ENCODE assay signal across 16 cellular contexts in the genomic region with DNA sequence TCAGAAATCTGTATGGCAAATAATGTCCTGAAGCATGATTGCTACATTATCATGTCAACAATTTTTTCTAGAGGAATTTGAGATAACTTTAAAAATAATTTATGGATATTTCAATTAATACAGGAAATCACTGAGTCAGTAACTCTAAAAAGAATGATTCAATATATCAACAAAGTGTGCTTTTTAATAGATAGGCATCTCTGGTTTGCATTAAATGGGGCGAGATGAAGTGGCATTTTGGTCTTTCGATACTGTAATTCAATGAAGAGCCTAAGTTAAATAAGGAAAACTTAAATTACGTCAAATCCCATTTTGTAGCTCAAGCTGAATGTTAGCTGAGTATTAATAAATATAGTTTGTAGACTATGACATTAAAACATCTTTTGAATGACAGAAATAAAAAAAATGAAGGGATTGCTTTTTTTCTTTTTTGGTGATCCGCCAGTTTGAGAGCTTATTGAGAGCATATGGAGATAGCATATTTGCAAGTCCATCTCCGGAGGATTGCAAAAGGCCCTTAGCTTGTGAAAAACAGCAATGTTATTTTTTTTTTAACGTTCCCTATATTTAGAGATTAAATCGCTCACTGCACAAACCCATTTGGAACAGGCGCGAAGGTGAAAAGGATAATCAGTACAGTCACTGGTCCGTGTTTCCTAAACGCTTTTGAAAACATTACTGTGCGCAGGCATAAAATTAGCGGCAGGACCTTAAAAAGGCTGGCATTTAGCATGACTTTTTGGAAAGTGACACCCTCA.
DNase-seq lines count a peak whose midpoint lies in the region; ATAC-seq and TF ChIP-seq lines count a peak whose summit lies in the region.
"Had no signal": no experiment of that assay in that cellular context is flagged by ENCODE, and none has a peak within 500 bp of the region (broad histone marks: within the 10 kb centered on the region; RNA-seq: fewer than 3 reads in every experiment).

No MANE protein-coding gene starts in this region.

- no peaks in the 10 kb centered on the region for H4K20me1 ChIP-seq in hepatocyte (ENCODE audit: insufficient read depth, poor library complexity, severe bottlenecking)

- H3K27ac Mint-ChIP-seq in activated naive CD8-positive, alpha-beta T cell treated with anti-CD3 and anti-CD28 coated beads for 36 hours: no peak overlapping the region

- BruUV-seq in A673 (replicated peaks; lab: Mats Ljungman, UMichigan): no TSS peak

- TF ChIP-seq CTCF in A673 (conservative IDR thresholded peaks at IDR 0.05; ENCODE audit: low read depth, low read length): no peak
- TF ChIP-seq CTCF in HFF-Myc (IDR thresholded peaks at IDR 0.05; ENCODE audit: low read depth, low read length, missing control alignments): no peak
- no peak for TF ChIP-seq CTCF in hepatocyte (IDR thresholded peaks at IDR 0.05; ENCODE audit: poor library complexity)
- TF ChIP-seq CTCF in upper lobe of left lung (IDR thresholded peaks at IDR 0.05): no peak

- H3K4me1 ChIP-seq in A673 (ENCODE audit: insufficient read depth, low read length, poor library complexity, severe bottlenecking) (peaks cover 17% of the 10 kb centered on the region), hepatocyte (ENCODE audit: insufficient read depth) (no peaks in the 10 kb centered on the region), upper lobe of left lung (peaks cover 0 to 6% (median 0%) of the 10 kb centered on the region in 4 donors)

- no peak for TF ChIP-seq POLR2A in upper lobe of left lung (IDR thresholded peaks at IDR 0.05)

- DNase-seq in A673 (ENCODE audit: low spot score): no peak
- peak; percentile 38 for DNase-seq in HFF-Myc (ENCODE audit: extremely low read depth, low read depth)
- DNase-seq in NCI-H69 (lab: John Stamatoyannopoulos, UW): peak; percentile 89
- DNase-seq in hepatocyte (ENCODE audit: low spot score): no peak
- no peak for DNase-seq in activated naive CD8-positive, alpha-beta T cell treated with anti-CD3 and anti-CD28 coated beads for 36 hours
- DNase-seq in stimulated activated naive CD4-positive, alpha-beta T cell (lab: John Stamatoyannopoulos, UW): no peak
- DNase-seq in upper lobe of left lung: no peak
- DNase-seq: activated CD4-positive, alpha-beta T cell treated with anti-CD3 and anti-CD28 coated beads for 48 hours; activated gamma-delta T cell treated with Interleukin-2 at 50 U/mL for 16 hours; effector memory CD4-positive, alpha-beta T cell; kidney glomerular epithelial cell; NK-92 treated with Interleukin-12 subunit alpha and Interleukin-12 subunit beta, amount 100 ng/mL, for 24 hours; stimulated activated naive CD8-positive, alpha-beta T cell treated with anti-CD3 and anti-CD28 coated beads, Interleukin-15, Interleukin-2, amounts not matched to agents 100 U/mL and 50 U/mL, for 24 hours had no signal

- no peak overlapping the region for H2AFZ ChIP-seq in hepatocyte

- H3K9me3 ChIP-seq in A673 (ENCODE audit: low read depth, low read length, poor library complexity, severe bottlenecking) (no peaks in the 10 kb centered on the region), hepatocyte (ENCODE audit: low read depth) (no peaks in the 10 kb centered on the region), upper lobe of left lung (no peaks in the 10 kb centered on the region)
- H3K9me3 ChIP-seq: tibial nerve had no signal

- H3K4me3 ChIP-seq in A673 (ENCODE audit: low read depth, low read length, poor library complexity, severe bottlenecking): peak overlapping the region; percentile 17
- H3K4me3 ChIP-seq in HFF-Myc (replicated peaks; ENCODE audit: low read depth, low read length): no peak overlapping the region
- H3K4me3 ChIP-seq in hepatocyte: no peak overlapping the region
- peak overlapping the region in 2 of 4 donors; percentile 15 to 25 for H3K4me3 ChIP-seq in upper lobe of left lung
- H3K4me3 ChIP-seq: tibial nerve had no signal

- H3K36me3 ChIP-seq in A673 (ENCODE audit: insufficient read depth, low read length, poor library complexity, severe bottlenecking) (no peaks in the 10 kb centered on the region), hepatocyte (replicated peaks; ENCODE audit: insufficient read depth, low read depth) (no peaks in the 10 kb centered on the region), upper lobe of left lung (no peaks in the 10 kb centered on the region)
- H3K36me3 ChIP-seq: tibial nerve had no signal

- H3K4me1 Mint-ChIP-seq in activated naive CD8-positive, alpha-beta T cell treated with anti-CD3 and anti-CD28 coated beads for 36 hours: no peaks in the 10 kb centered on the region

- CTCF ChIA-PET in A673 (lab: Charles Lee): no interaction called here

- no peak overlapping the region for H3K4me3 Mint-ChIP-seq in activated naive CD8-positive, alpha-beta T cell treated with anti-CD3 and anti-CD28 coated beads for 36 hours

- ATAC-seq in upper lobe of left lung (ENCODE audit: low FRiP score in 2 of 2) (no peak), HG03025 (IDR thresholded peaks at IDR 0.05; ENCODE audit: low FRiP score, unreplicated experiment) (no peak)
- ATAC-seq: HepG2; stimulated activated naive CD8-positive, alpha-beta T cell treated with anti-CD3 and anti-CD28 coated beads, Interleukin-15, Interleukin-2, amounts not matched to agents 100 U/mL and 50 U/mL, for 24 hours had no signal

- no peaks in the 10 kb centered on the region for H3K79me2 ChIP-seq in hepatocyte

- H3K27ac ChIP-seq in A673 (ENCODE audit: low read depth, low read length, poor library complexity, severe bottlenecking) (peak overlapping the region; percentile 39), hepatocyte (no peak overlapping the region), upper lobe of left lung (no peak overlapping the region)
- H3K27ac ChIP-seq: tibial nerve had no signal

- intact Hi-C loops in A673 (cut with micrococcal nuclease; ENCODE audit: unreplicated experiment): no loop called here

- POLR2A ChIA-PET in A673 (lab: Charles Lee; ENCODE audit: low non-redundant PET): no interaction called here

- H3K27me3 Mint-ChIP-seq in activated naive CD8-positive, alpha-beta T cell treated with anti-CD3 and anti-CD28 coated beads for 36 hours: no peaks in the 10 kb centered on the region

- H3K36me3 Mint-ChIP-seq in activated naive CD8-positive, alpha-beta T cell treated with anti-CD3 and anti-CD28 coated beads for 36 hours: no peaks in the 10 kb centered on the region

- H3K9me3 Mint-ChIP-seq in activated naive CD8-positive, alpha-beta T cell treated with anti-CD3 and anti-CD28 coated beads for 36 hours: no peaks in the 10 kb centered on the region

- TF ChIP-seq EP300 in upper lobe of left lung (IDR thresholded peaks at IDR 0.05): no peak

- peaks cover 4% of the 10 kb centered on the region for H3K27me3 ChIP-seq in A673 (replicated peaks; ENCODE audit: insufficient read depth, low read depth, low read length, poor library complexity)
- no peaks in the 10 kb centered on the region for H3K27me3 ChIP-seq in hepatocyte
- H3K27me3 ChIP-seq in upper lobe of left lung: no peaks in the 10 kb centered on the region
- H3K27me3 ChIP-seq: tibial nerve had no signal

- H3K4me2 ChIP-seq in hepatocyte: peak overlapping the region; percentile 66

- 64% methylated on average over 13 of the region's 13 CpGs for WGBS in hepatocyte (ENCODE audit: low lambda C conversion rate, missing lambda C conversion rate)
- WGBS in upper lobe of left lung, 2 donors: 76 to 87% methylated on average over 13 of the region's 13 CpGs

- H3K9me2 ChIP-seq in hepatocyte (replicated peaks; ENCODE audit: insufficient read depth): no peaks in the 10 kb centered on the region

Comparison
In these comparisons a context has a peak if more than half of its experiments do, and no peak if none do; other contexts are left out.
1. DNase-seq: peak in HFF-Myc (single experiment) and NCI-H69 (single experiment); none in A673 (single experiment), hepatocyte (single experiment), activated naive CD8-positive, alpha-beta T cell treated with anti-CD3 and anti-CD28 coated beads for 36 hours (single experiment), stimulated activated naive CD4-positive, alpha-beta T cell (0 of 6) and upper lobe of left lung (0 of 2).